Comparison of ENCODE assay signal across 20 cellular contexts in the genomic region with DNA sequence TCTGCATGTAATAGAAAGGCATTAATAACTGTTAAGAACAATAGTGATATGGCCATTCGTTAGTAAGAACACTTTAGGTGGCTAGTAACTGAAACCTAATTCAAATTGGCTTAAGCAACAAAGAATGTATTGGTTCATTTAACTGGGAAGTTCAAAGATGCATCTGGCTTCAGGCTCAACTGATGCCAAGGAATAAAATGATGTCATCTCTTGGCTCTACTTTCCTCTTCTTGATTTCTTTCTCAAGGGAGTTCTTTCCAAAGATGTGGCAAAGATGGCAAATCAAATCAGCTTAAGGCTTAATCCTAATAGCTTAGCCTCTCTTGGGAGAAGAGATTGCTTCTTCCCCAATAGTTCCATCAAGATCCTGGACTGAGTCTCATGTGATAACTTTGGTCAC. TPM values are rescaled to one million over a fixed set of nuclear protein-coding genes. Genes with fewer than 3 reads are reported as not detected.
"Had no signal": no experiment of that assay in that cellular context is flagged by ENCODE, and none has a peak within 500 bp of the region (broad histone marks: within the 10 kb centered on the region; RNA-seq: fewer than 3 reads in every experiment).

No MANE protein-coding gene starts in this region.

- H3K9me3 ChIP-seq: mucosa of descending colon had no signal

- H3K36me3 Mint-ChIP-seq: brain, WTC11 had no signal

- H3K27ac Mint-ChIP-seq: activated CD4-positive, alpha-beta T cell treated with anti-CD3 and anti-CD28 coated beads, Interleukin-2, amount 10 ng/mL, durations not matched to agents 24 days and 14 days; activated naive CD4-positive, alpha-beta T cell treated with anti-CD3 and anti-CD28 coated beads for 36 hours; naive thymus-derived CD8-positive, alpha-beta T cell; progenitor cell of endocrine pancreas; T-helper 17 cell; WTC11 had no signal

- H3K4me1 Mint-ChIP-seq: activated CD4-positive, alpha-beta T cell treated with anti-CD3 and anti-CD28 coated beads, Interleukin-2, amount 10 ng/mL, durations not matched to agents 24 days and 14 days; central memory CD8-positive, alpha-beta T cell; WTC11 had no signal

- H3K27me3 ChIP-seq: heart left ventricle had no signal

- H3K27me3 Mint-ChIP-seq: central memory CD8-positive, alpha-beta T cell; naive thymus-derived CD8-positive, alpha-beta T cell; T-helper 17 cell had no signal

- H3K4me3 Mint-ChIP-seq: activated CD4-positive, alpha-beta T cell treated with anti-CD3 and anti-CD28 coated beads, Interleukin-2, amount 10 ng/mL, durations not matched to agents 24 days and 14 days; activated naive CD4-positive, alpha-beta T cell treated with anti-CD3 and anti-CD28 coated beads for 36 hours; brain; central memory CD8-positive, alpha-beta T cell; naive thymus-derived CD8-positive, alpha-beta T cell; T-helper 17 cell; WTC11 had no signal

- ATAC-seq: heart left ventricle; left lobe of liver; mucosa of descending colon; naive thymus-derived CD8-positive, alpha-beta T cell; sciatic nerve; T-helper 17 cell; WTC11 had no signal

- H3K36me3 ChIP-seq: heart left ventricle had no signal

- H3K27ac ChIP-seq: heart left ventricle had no signal

- H3K4me3 ChIP-seq: heart left ventricle, mucosa of descending colon had no signal

- DNase-seq: activated CD4-positive, alpha-beta T cell treated with anti-CD3 and anti-CD28 coated beads, Interleukin-2, amount 10 ng/mL, durations not matched to agents 24 days and 14 days; activated naive CD4-positive, alpha-beta T cell treated with anti-CD3 and anti-CD28 coated beads for 36 hours; cortex of kidney; effector memory CD4-positive, alpha-beta T cell; heart left ventricle; islet precursor cell; mammary epithelial cell; mucosa of descending colon; naive thymus-derived CD8-positive, alpha-beta T cell; nucleus accumbens; stimulated activated CD4-positive, alpha-beta T cell treated with anti-CD3 and anti-CD28 coated beads, Interleukin-2, amount 100 ng/mL, for 24 hours; stimulated activated naive CD4-positive, alpha-beta T cell; T-helper 17 cell; trophoblast cell had no signal

RNA-seq across cellular contexts. Expression of gene PIK3CG, which starts 51.6 kb away (rescaled TPM):
- total RNA-seq: mammary epithelial cell, progenitor cell of endocrine pancreas had no signal
